8 cellular contexts compared by ENCODE assay signal in genomic region chr6:87700351-87700728, GRCh38. TPM values are rescaled to one million over a fixed set of nuclear protein-coding genes. Genes with fewer than 3 reads are reported as not detected.
DNase-seq lines count a peak whose midpoint lies in the region; ATAC-seq and TF ChIP-seq lines count a peak whose summit lies in the region.

No MANE protein-coding gene starts in this region.

- peaks cover 38% of the 10 kb centered on the region for H3K4me1 Mint-ChIP-seq in nephron

- TF ChIP-seq CTCF in MM.1S (IDR thresholded peaks at IDR 0.05; ENCODE audit: low read length) (no peak), nephron (IDR thresholded peaks at IDR 0.05; ENCODE audit: unreplicated experiment in 3 of 3) (no peak)

- peak overlapping the region; percentile 90 to 97 (median 95) for H3K4me3 Mint-ChIP-seq in nephron

- H4K20me1 ChIP-seq in BLaER1 treated with 17β-estradiol and CSF1 and Interleukin-3, amounts not matched to agents 10 nM and 100 nM, result peaks cover 30 to 63% (median 52%) of the 10 kb centered on the region in 11 experiments; a peak in 21 of 22 replicates
- peaks cover 24% of the 10 kb centered on the region for H4K20me1 ChIP-seq in MM.1S (ENCODE audit: insufficient read depth, low read length)

- no peak for DNase-seq in MM.1S
- no peak for DNase-seq in NCI-H128 (lab: John Stamatoyannopoulos, UW; ENCODE audit: unreplicated experiment)
- DNase-seq in AML-193 (lab: John Stamatoyannopoulos, UW), result no peak
- no peak for DNase-seq in NCI-H1694 (lab: John Stamatoyannopoulos, UW)

- peaks cover 26% of the 10 kb centered on the region for H3F3A ChIP-seq in MM.1S (ENCODE audit: insufficient read depth, low read length)

- no peak for ATAC-seq in GM18511 (IDR thresholded peaks at IDR 0.05; ENCODE audit: unreplicated experiment)

- H3K27ac ChIP-seq in BLaER1 treated with 17β-estradiol and CSF1 and Interleukin-3, amounts not matched to agents 10 nM and 100 nM, result peak overlapping the region; percentile 91 to 99 (median 97); a peak in 21 of 22 replicates
- H3K27ac ChIP-seq in MM.1S (ENCODE audit: low read length) (peak overlapping the region; percentile 88), ectodermal cell (ENCODE audit: insufficient read depth, low read depth, low read length, poor library complexity, severe bottlenecking) (peak overlapping the region; percentile 95)

- H2AFZ ChIP-seq in MM.1S (ENCODE audit: low read length), result no peak overlapping the region

- peaks cover 3% of the 10 kb centered on the region for H3K36me3 Mint-ChIP-seq in nephron (ENCODE audit: low read depth)

- peak overlapping the region; percentile 10 to 87 (median 76); a peak in 19 of 22 replicates for H3K4me2 ChIP-seq in BLaER1 treated with 17β-estradiol and CSF1 and Interleukin-3, amounts not matched to agents 10 nM and 100 nM
- H3K4me2 ChIP-seq in MM.1S (ENCODE audit: low read depth, low read length), result peak overlapping the region; percentile 65

- H3K36me3 ChIP-seq in BLaER1 treated with 17β-estradiol and CSF1 and Interleukin-3, amounts not matched to agents 10 nM and 100 nM, result peaks cover 0 to 23% (median 6%) of the 10 kb centered on the region in 11 experiments; a peak in 8 of 22 replicates
- H3K36me3 ChIP-seq in MM.1S (replicated peaks; ENCODE audit: insufficient read depth, low read length), result peaks cover 7% of the 10 kb centered on the region; the same call in 1 of the 2 replicates
- no peaks in the 10 kb centered on the region for H3K36me3 ChIP-seq in ectodermal cell (ENCODE audit: control insufficient read depth, insufficient read depth, low read length)

- WGBS in ectodermal cell, 2 experiments, result no CpG with 5 or more reads among the region's 1 CpG

- H3K27ac Mint-ChIP-seq in nephron, result peak overlapping the region; percentile 98 to 99 (median 99)

- peak overlapping the region; percentile 94 to 99 (median 97) for H3K9ac ChIP-seq in BLaER1 treated with 17β-estradiol and CSF1 and Interleukin-3, amounts not matched to agents 10 nM and 100 nM
- H3K9ac ChIP-seq in MM.1S (ENCODE audit: low read length), result peak overlapping the region; percentile 94

- H3K9me3 ChIP-seq in BLaER1 treated with 17β-estradiol and CSF1 and Interleukin-3, amounts not matched to agents 10 nM and 100 nM (replicated peaks in 1 of 11), result no peaks in the 10 kb centered on the region
- H3K9me3 ChIP-seq in MM.1S (replicated peaks; ENCODE audit: insufficient read depth, low read length), result no peaks in the 10 kb centered on the region
- H3K9me3 ChIP-seq in ectodermal cell (ENCODE audit: control insufficient read depth, low read length), result no peaks in the 10 kb centered on the region

- peak overlapping the region; percentile 81 to 94 (median 86) for H3K4me3 ChIP-seq in BLaER1 treated with 17β-estradiol and CSF1 and Interleukin-3, amounts not matched to agents 10 nM and 100 nM
- H3K4me3 ChIP-seq in MM.1S (ENCODE audit: low read length) (peak overlapping the region; percentile 72), ectodermal cell (ENCODE audit: insufficient read depth, low read depth, low read length) (peak overlapping the region; percentile 88)

- peaks cover 67% of the 10 kb centered on the region for H3K79me2 ChIP-seq in MM.1S (ENCODE audit: low read length)

- no peaks in the 10 kb centered on the region for H3K27me3 Mint-ChIP-seq in nephron (ENCODE audit: low read depth)

- no peaks in the 10 kb centered on the region for H3K9me3 Mint-ChIP-seq in nephron

- H3K4me1 ChIP-seq in BLaER1 treated with 17β-estradiol and CSF1 and Interleukin-3, amounts not matched to agents 10 nM and 100 nM, result peaks cover 10 to 37% (median 22%) of the 10 kb centered on the region in 10 experiments; a peak in 18 of 20 replicates
- H3K4me1 ChIP-seq in MM.1S (ENCODE audit: low read length) (peaks cover 16% of the 10 kb centered on the region), ectodermal cell (ENCODE audit: control insufficient read depth, insufficient read depth, low read length) (peaks cover 7% of the 10 kb centered on the region)

- H3K9me2 ChIP-seq in MM.1S (replicated peaks; ENCODE audit: insufficient read depth, low read length), result no peaks in the 10 kb centered on the region

- H3K27me3 ChIP-seq in BLaER1 treated with 17β-estradiol and CSF1 and Interleukin-3, amounts not matched to agents 10 nM and 100 nM, result no peaks in the 10 kb centered on the region
- H3K27me3 ChIP-seq in MM.1S (replicated peaks; ENCODE audit: insufficient read depth, low read length), result no peaks in the 10 kb centered on the region
- no peaks in the 10 kb centered on the region for H3K27me3 ChIP-seq in ectodermal cell (ENCODE audit: control insufficient read depth, insufficient read depth, low read length, poor library complexity, severe bottlenecking)

RNA-seq across cellular contexts. Expression of gene AKIRIN2, which starts 1.7 kb away (rescaled TPM):
- 75.9 TPM for polyA plus RNA-seq in ectodermal cell (2013, experiment 1 of 4)
- polyA plus RNA-seq in ectodermal cell (2013, experiment 2 of 4), result 69.2 TPM
- 60.7 TPM for polyA plus RNA-seq in ectodermal cell (2013, experiment 3 of 4)
- polyA plus RNA-seq in ectodermal cell (2013, experiment 4 of 4), result 70.0 TPM
